ENCODE assay signal across 19 cellular contexts in genomic region chr19:51505904-51506303, GRCh38. TPM values are rescaled to one million over a fixed set of nuclear protein-coding genes. Genes with fewer than 3 reads are reported as not detected.
A peak's percentile ranks its signal among the peaks of the same experiment; 100 is the strongest.
DNase-seq lines count a peak whose midpoint lies in the region; ATAC-seq, FAIRE-seq and TF ChIP-seq lines count a peak whose summit lies in the region.
"Had no signal": no experiment of that assay in that cellular context is flagged by ENCODE, and none has a peak within 500 bp of the region (broad histone marks: within the 10 kb centered on the region; RNA-seq: fewer than 3 reads in every experiment).

No MANE protein-coding gene starts in this region.

- no peak overlapping the region for H3K4me3 ChIP-seq in K562
- H3K4me3 ChIP-seq in testis, result no peak overlapping the region

- H3K4me1 Mint-ChIP-seq in activated naive CD8-positive, alpha-beta T cell treated with anti-CD3 and anti-CD28 coated beads, Interleukin-2, amount 50 U/mL, for 24 hours, result peaks cover 32% of the 10 kb centered on the region
- peaks cover 12% of the 10 kb centered on the region for H3K4me1 Mint-ChIP-seq in activated naive CD8-positive, alpha-beta T cell treated with anti-CD3 and anti-CD28 coated beads for 36 hours
- no peaks in the 10 kb centered on the region for H3K4me1 Mint-ChIP-seq in osteocyte (ENCODE audit: unreplicated experiment)

- TF ChIP-seq RAD21 in K562 (CRISPR knock-in tag; conservative IDR thresholded peaks at IDR 0.05 in 1 of 2, IDR thresholded peaks at IDR 0.05 in 1 of 2), result no peak

- no peak overlapping the region for H3K9ac ChIP-seq in K562 (ENCODE audit: insufficient read depth in 1 of 2, low read depth in 2 of 2, low read length in 2 of 2)

- H3K27ac ChIP-seq in K562 (ENCODE audit: extremely low read depth, low read depth, low read length) (peak overlapping the region; percentile 19; the same call in 2 of the 3 replicates), testis (no peak overlapping the region)

- no peak for TF ChIP-seq CTCF in K562 (IDR thresholded peaks at IDR 0.05 in 2 of 3, conservative IDR thresholded peaks at IDR 0.05 in 1 of 3; ENCODE audit: insufficient read depth in 2 of 3, low read depth in 1 of 3, low read length in 3 of 3)
- TF ChIP-seq CTCF in osteocyte (IDR thresholded peaks at IDR 0.05), result no peak
- no peak for TF ChIP-seq CTCF in testis (IDR thresholded peaks at IDR 0.05)

- H3K27me3 Mint-ChIP-seq in activated naive CD8-positive, alpha-beta T cell treated with anti-CD3 and anti-CD28 coated beads, Interleukin-2, amount 50 U/mL, for 24 hours, result peaks cover 6% of the 10 kb centered on the region
- peaks cover 4% of the 10 kb centered on the region for H3K27me3 Mint-ChIP-seq in activated naive CD8-positive, alpha-beta T cell treated with anti-CD3 and anti-CD28 coated beads for 36 hours
- H3K27me3 Mint-ChIP-seq in osteocyte (ENCODE audit: unreplicated experiment), result no peaks in the 10 kb centered on the region

- FAIRE-seq in K562 (lab: Jason Lieb, UNC), result no peak
- FAIRE-seq: G401.6, GM12892, H54 had no signal

- no peaks in the 10 kb centered on the region for H3K9me1 ChIP-seq in K562 (ENCODE audit: control insufficient read depth, insufficient read depth, low read length)

- no peak overlapping the region for H3K4me2 ChIP-seq in K562 (ENCODE audit: insufficient read depth, low read length)

- no peak for DNase-seq in activated naive CD8-positive, alpha-beta T cell treated with anti-CD3 and anti-CD28 coated beads, Interleukin-2, amount 50 U/mL, for 24 hours
- no peak for DNase-seq in activated naive CD8-positive, alpha-beta T cell treated with anti-CD3 and anti-CD28 coated beads for 36 hours
- no peak for DNase-seq in K562 (ENCODE audit: extremely low read depth in 1 of 4, low spot score in 3 of 4)
- peak; percentile 54 for DNase-seq in osteocyte (ENCODE audit: extremely low spot score, unreplicated experiment)
- no peak for DNase-seq in testis
- no peak for DNase-seq in DMS153 (lab: John Stamatoyannopoulos, UW)
- DNase-seq: C1 segment of cervical spinal cord; Calu3; CD4-positive, alpha-beta memory T cell; COR-L47; DND-41; GOT3; HCEC 1CT had no signal

- peaks cover 13% of the 10 kb centered on the region for H3K9me3 Mint-ChIP-seq in activated naive CD8-positive, alpha-beta T cell treated with anti-CD3 and anti-CD28 coated beads, Interleukin-2, amount 50 U/mL, for 24 hours
- H3K9me3 Mint-ChIP-seq in activated naive CD8-positive, alpha-beta T cell treated with anti-CD3 and anti-CD28 coated beads for 36 hours, result no peaks in the 10 kb centered on the region
- peaks cover 22% of the 10 kb centered on the region for H3K9me3 Mint-ChIP-seq in osteocyte (ENCODE audit: unreplicated experiment)

- peaks cover 2% of the 10 kb centered on the region for H3K36me3 Mint-ChIP-seq in activated naive CD8-positive, alpha-beta T cell treated with anti-CD3 and anti-CD28 coated beads, Interleukin-2, amount 50 U/mL, for 24 hours (ENCODE audit: low read depth)
- no peaks in the 10 kb centered on the region for H3K36me3 Mint-ChIP-seq in activated naive CD8-positive, alpha-beta T cell treated with anti-CD3 and anti-CD28 coated beads for 36 hours
- H3K36me3 Mint-ChIP-seq in osteocyte (ENCODE audit: unreplicated experiment), result no peaks in the 10 kb centered on the region
- H3K36me3 Mint-ChIP-seq: CD4-positive, alpha-beta memory T cell had no signal

- no peak overlapping the region for H3K4me3 Mint-ChIP-seq in activated naive CD8-positive, alpha-beta T cell treated with anti-CD3 and anti-CD28 coated beads, Interleukin-2, amount 50 U/mL, for 24 hours
- H3K4me3 Mint-ChIP-seq in activated naive CD8-positive, alpha-beta T cell treated with anti-CD3 and anti-CD28 coated beads for 36 hours, result no peak overlapping the region
- no peak overlapping the region for H3K4me3 Mint-ChIP-seq in osteocyte (ENCODE audit: unreplicated experiment)
- H3K4me3 Mint-ChIP-seq: CD4-positive, alpha-beta memory T cell had no signal

- CTCF ChIA-PET in K562 (lab: Yijun Ruan, JAX; ENCODE audit: low intra/inter-chr PET ratio), result no interaction called here

- POLR2A ChIA-PET in K562 (lab: Yijun Ruan, JAX), result interaction anchor here (0.6 to 1.0 kb wide), 5 partner anchors 9 to 224 kb away, joined by 3 read pairs; no protein-coding TSS in a partner anchor

- H2AFZ ChIP-seq in K562 (ENCODE audit: low read depth, low read length), result peak overlapping the region; percentile 16

- TF ChIP-seq POLR2A in K562 (conservative IDR thresholded peaks at IDR 0.05), result no peak
- no peak for TF ChIP-seq POLR2A in testis (IDR thresholded peaks at IDR 0.05)

- no peaks in the 10 kb centered on the region for H4K20me1 ChIP-seq in K562 (replicated peaks; ENCODE audit: control insufficient read depth, insufficient read depth, low read length)

- peak; percentile 60 for ATAC-seq in activated naive CD8-positive, alpha-beta T cell treated with anti-CD3 and anti-CD28 coated beads, Interleukin-2, amount 50 U/mL, for 24 hours
- no peak for ATAC-seq in K562

- intact Hi-C loops in K562 (cut with micrococcal nuclease), result no loop called here
- intact Hi-C loops in testis (cut with DNase I; ENCODE audit: low total_unique reads), result no loop called here

- H3K36me3 ChIP-seq in K562 (ENCODE audit: control insufficient read depth, insufficient read depth, low read length) (no peaks in the 10 kb centered on the region), testis (ENCODE audit: low read depth, missing control alignments) (no peaks in the 10 kb centered on the region)

- peaks cover 12% of the 10 kb centered on the region for H3K79me2 ChIP-seq in K562 (ENCODE audit: control insufficient read depth, insufficient read depth, low read length)

- H3K4me1 ChIP-seq in K562 (replicated peaks in 1 of 2; ENCODE audit: control insufficient read depth in 2 of 2, insufficient read depth in 2 of 2, low read length in 2 of 2) (peaks cover 45 to 66% of the 10 kb centered on the region in 2 experiments), testis (no peaks in the 10 kb centered on the region)

- WGBS in K562 (ENCODE audit: insufficient coverage, low coverage, missing lambda C conversion rate), result 53% methylated on average over 3 of the region's 3 CpGs
- 52 to 67% methylated on average over 3 of the region's 3 CpGs for WGBS in testis, 2 donors

- in situ Hi-C loops in K562 (cut with MboI), result no loop called here

- H3K27me3 ChIP-seq in K562 (ENCODE audit: control insufficient read depth in 2 of 2, insufficient read depth in 2 of 2, low read length in 2 of 2) (no peaks in the 10 kb centered on the region), testis (no peaks in the 10 kb centered on the region)

- no peaks in the 10 kb centered on the region; the same call in 1 of the 2 replicates for H3K9me3 ChIP-seq in K562 (replicated peaks; ENCODE audit: control insufficient read depth, insufficient read depth, low read depth, low read length)
- H3K9me3 ChIP-seq in testis, result no peaks in the 10 kb centered on the region

- TF ChIP-seq EP300 in K562 (IDR thresholded peaks at IDR 0.05; ENCODE audit: low read length), result no peak

- no TSS peak for BruUV-seq in K562 (replicated peaks; lab: Mats Ljungman, UMichigan)

- H3K27ac Mint-ChIP-seq in activated naive CD8-positive, alpha-beta T cell treated with anti-CD3 and anti-CD28 coated beads, Interleukin-2, amount 50 U/mL, for 24 hours, result no peak overlapping the region
- no peak overlapping the region for H3K27ac Mint-ChIP-seq in activated naive CD8-positive, alpha-beta T cell treated with anti-CD3 and anti-CD28 coated beads for 36 hours
- no peak overlapping the region for H3K27ac Mint-ChIP-seq in osteocyte (ENCODE audit: unreplicated experiment)
- H3K27ac Mint-ChIP-seq: CD4-positive, alpha-beta memory T cell had no signal

RNA-seq across cellular contexts. Expression of gene SIGLEC12, which starts 4.3 kb away (rescaled TPM):
- under 1 TPM; 0.33 to 0.76 TPM for total RNA-seq in activated naive CD8-positive, alpha-beta T cell treated with anti-CD3 and anti-CD28 coated beads for 36 hours
- 1.7 and 3.3 TPM in 2 replicates for total RNA-seq in K562 (2011; cell fraction: chromatin; rRNA removed; ENCODE audit: low replicate concordance)
- 3.0 TPM in 2 replicates for total RNA-seq in K562 (2011; cell fraction: nucleolus; rRNA removed)
- 2.5 and 2.7 TPM in 2 replicates for total RNA-seq in K562 (2011; cell fraction: nucleoplasm; rRNA removed)
- total RNA-seq in K562 (2014; rRNA removed) (0.45 and 0.69 TPM in 2 replicates), K562 (2014; rRNA removed; fragmentation: Illumina TruSeq; extraction: Trizol) (0.26 and 0.33 TPM in 2 replicates), K562 (2015; rRNA removed; fragmentation: Illumina TruSeq; extraction: Trizol) (0.83 and 0.90 TPM in 2 replicates), K562 (2021) (0.69 and 0.83 TPM in 2 replicates), osteocyte (not detected in 2 replicates), testis (not detected)
- polyA plus RNA-seq in K562 (2011; rRNA removed) (1.3 and 3.1 TPM in 2 replicates), K562 (2014; fragmentation: Illumina TruSeq; extraction: Trizol) (0.61 and 1.3 TPM in 2 replicates), K562 (2014; fragmentation: Nextera tagmentation; extraction: Ambion mirVana) (under 1 TPM; 0.08 to 0.10 TPM), K562 (2014; rRNA removed) (0.54 and 0.85 TPM in 2 replicates), testis (ENCODE audit: insufficient read depth, low read depth, low replicate concordance) (1.0 TPM)
- 1.9 and 2.3 TPM in 2 replicates for polyA plus RNA-seq in K562 (2011; cell fraction: cytosol; rRNA removed)
- polyA plus RNA-seq in K562 (2011; cell fraction: nucleus; rRNA removed), result 7.8 and 9.4 TPM in 2 replicates
- polyA plus RNA-seq in K562 (2012), result 0.90 and 2.6 TPM in 2 replicates
- 2.0 and 2.7 TPM in 2 replicates for polyA minus RNA-seq in K562 (2011; rRNA and poly(A)+ RNA removed)
- polyA minus RNA-seq in K562 (2011; cell fraction: cytosol; rRNA and poly(A)+ RNA removed), result 1.5 TPM in 1 of 2 replicates, not detected in the other
- 2.7 and 6.8 TPM in 2 replicates for polyA minus RNA-seq in K562 (2011; cell fraction: nucleus; rRNA and poly(A)+ RNA removed)
- total RNA-seq: A172; A673; Calu3; CD4-positive, alpha-beta memory T cell had no signal
- polyA plus RNA-seq: BJ; CD4-positive, alpha-beta memory T cell had no signal

RNA-seq across cellular contexts. Expression of gene SIGLEC6, which starts 25.6 kb away (rescaled TPM):
- not detected for total RNA-seq in activated naive CD8-positive, alpha-beta T cell treated with anti-CD3 and anti-CD28 coated beads for 36 hours
- 0.67 TPM in 1 of 2 replicates, not detected in the other for total RNA-seq in K562 (2011; cell fraction: chromatin; rRNA removed; ENCODE audit: low replicate concordance)
- total RNA-seq in K562 (2011; cell fraction: nucleolus; rRNA removed), result 0.26 and 0.67 TPM in 2 replicates
- total RNA-seq in K562 (2011; cell fraction: nucleoplasm; rRNA removed), result 0.46 and 0.51 TPM in 2 replicates
- total RNA-seq in K562 (2014; rRNA removed) (1.00 and 1.0 TPM in 2 replicates), K562 (2014; rRNA removed; fragmentation: Illumina TruSeq; extraction: Trizol) (0.73 TPM in 2 replicates), K562 (2015; rRNA removed; fragmentation: Illumina TruSeq; extraction: Trizol) (17.5 and 21.9 TPM in 2 replicates), K562 (2021) (0.58 and 0.71 TPM in 2 replicates), osteocyte (not detected in 2 replicates), testis (1 to 10 TPM in 1 of 2 donors, under 1 TPM in 1; 0.55 to 1.1 TPM)
- polyA plus RNA-seq in K562 (2011; rRNA removed) (0.57 and 1.8 TPM in 2 replicates), K562 (2014; fragmentation: Illumina TruSeq; extraction: Trizol) (0.59 and 0.65 TPM in 2 replicates), K562 (2014; fragmentation: Nextera tagmentation; extraction: Ambion mirVana) (under 1 TPM; 0.03 to 0.13 TPM), K562 (2014; rRNA removed) (0.77 and 0.81 TPM in 2 replicates), testis (ENCODE audit: insufficient read depth, low read depth, low replicate concordance) (0.29 TPM)
- polyA plus RNA-seq in K562 (2011; cell fraction: cytosol; rRNA removed), result 0.49 and 1.0 TPM in 2 replicates
- polyA plus RNA-seq in K562 (2011; cell fraction: nucleus; rRNA removed), result 1.4 and 2.2 TPM in 2 replicates
- 7.2 and 41.7 TPM in 2 replicates for polyA plus RNA-seq in K562 (2012)
- 0.81 and 1.6 TPM in 2 replicates for polyA minus RNA-seq in K562 (2011; rRNA and poly(A)+ RNA removed)
- not detected in 2 replicates for polyA minus RNA-seq in K562 (2011; cell fraction: cytosol; rRNA and poly(A)+ RNA removed)
- 0.27 and 1.4 TPM in 2 replicates for polyA minus RNA-seq in K562 (2011; cell fraction: nucleus; rRNA and poly(A)+ RNA removed)
- total RNA-seq: A172; A673; Calu3; CD4-positive, alpha-beta memory T cell had no signal
- polyA plus RNA-seq: BJ had no signal

RNA-seq across cellular contexts. Expression of gene CEACAM18, which starts 27.6 kb away (rescaled TPM):
- total RNA-seq in activated naive CD8-positive, alpha-beta T cell treated with anti-CD3 and anti-CD28 coated beads for 36 hours, result not detected
- 0.67 and 0.93 TPM in 2 replicates for total RNA-seq in K562 (2011; cell fraction: chromatin; rRNA removed; ENCODE audit: low replicate concordance)
- total RNA-seq in K562 (2011; cell fraction: nucleolus; rRNA removed), result 0.17 and 0.66 TPM in 2 replicates
- 1.0 and 1.4 TPM in 2 replicates for total RNA-seq in K562 (2011; cell fraction: nucleoplasm; rRNA removed)
- total RNA-seq in K562 (2014; rRNA removed) (0.09 and 0.16 TPM in 2 replicates), K562 (2014; rRNA removed; fragmentation: Illumina TruSeq; extraction: Trizol) (0.22 TPM in 1 of 2 replicates, not detected in the other), K562 (2015; rRNA removed; fragmentation: Illumina TruSeq; extraction: Trizol) (0.18 and 0.23 TPM in 2 replicates), K562 (2021) (0.16 and 0.24 TPM in 2 replicates), osteocyte (not detected in 2 replicates), testis (not detected)
- polyA plus RNA-seq in K562 (2011; rRNA removed) (0.07 and 0.11 TPM in 2 replicates), K562 (2014; fragmentation: Illumina TruSeq; extraction: Trizol) (not detected in 2 replicates), K562 (2014; fragmentation: Nextera tagmentation; extraction: Ambion mirVana) (under 1 TPM in 1 of 2 experiments, not detected in 1; 0.08 TPM), K562 (2014; rRNA removed) (not detected in 2 replicates), testis (ENCODE audit: insufficient read depth, low read depth, low replicate concordance) (not detected)
- polyA plus RNA-seq in K562 (2011; cell fraction: cytosol; rRNA removed), result 0.07 TPM in 1 of 2 replicates, not detected in the other
- polyA plus RNA-seq in K562 (2011; cell fraction: nucleus; rRNA removed), result 0.11 and 0.13 TPM in 2 replicates
- 0.06 and 0.13 TPM in 2 replicates for polyA plus RNA-seq in K562 (2012)
- polyA minus RNA-seq in K562 (2011; rRNA and poly(A)+ RNA removed), result 0.60 TPM in 1 of 2 replicates, not detected in the other
- polyA minus RNA-seq in K562 (2011; cell fraction: cytosol; rRNA and poly(A)+ RNA removed), result not detected in 2 replicates
- 0.56 TPM in 1 of 2 replicates, not detected in the other for polyA minus RNA-seq in K562 (2011; cell fraction: nucleus; rRNA and poly(A)+ RNA removed)
- total RNA-seq: A172; A673; Calu3; CD4-positive, alpha-beta memory T cell had no signal
- polyA plus RNA-seq: BJ; CD4-positive, alpha-beta memory T cell had no signal

RNA-seq across cellular contexts. Expression of gene SIGLEC8, which starts 47.6 kb away (rescaled TPM):
- not detected for total RNA-seq in activated naive CD8-positive, alpha-beta T cell treated with anti-CD3 and anti-CD28 coated beads for 36 hours
- total RNA-seq in K562 (2011; cell fraction: chromatin; rRNA removed; ENCODE audit: low replicate concordance), result 0.65 and 2.4 TPM in 2 replicates
- total RNA-seq in K562 (2011; cell fraction: nucleolus; rRNA removed), result 0.50 and 0.79 TPM in 2 replicates
- total RNA-seq in K562 (2011; cell fraction: nucleoplasm; rRNA removed), result 0.53 and 0.95 TPM in 2 replicates
- total RNA-seq in K562 (2014; rRNA removed) (0.45 and 0.59 TPM in 2 replicates), K562 (2014; rRNA removed; fragmentation: Illumina TruSeq; extraction: Trizol) (0.22 and 0.29 TPM in 2 replicates), K562 (2015; rRNA removed; fragmentation: Illumina TruSeq; extraction: Trizol) (0.45 and 0.65 TPM in 2 replicates), K562 (2021) (0.44 and 0.49 TPM in 2 replicates), osteocyte (not detected in 2 replicates), testis (1 to 10 TPM in 1 of 2 donors, under 1 TPM in 1; 0.31 to 3.1 TPM)
- polyA plus RNA-seq in K562 (2011; rRNA removed) (0.61 and 0.76 TPM in 2 replicates), K562 (2014; fragmentation: Illumina TruSeq; extraction: Trizol) (0.39 and 0.44 TPM in 2 replicates), K562 (2014; fragmentation: Nextera tagmentation; extraction: Ambion mirVana) (under 1 TPM; 0.04 to 0.07 TPM), K562 (2014; rRNA removed) (0.19 and 0.25 TPM in 2 replicates), testis (ENCODE audit: insufficient read depth, low read depth, low replicate concordance) (0.61 TPM)
- polyA plus RNA-seq in K562 (2011; cell fraction: cytosol; rRNA removed), result 0.74 and 1.2 TPM in 2 replicates
- 1.3 and 1.8 TPM in 2 replicates for polyA plus RNA-seq in K562 (2011; cell fraction: nucleus; rRNA removed)
- polyA plus RNA-seq in K562 (2012), result 0.91 and 2.7 TPM in 2 replicates
- polyA minus RNA-seq in K562 (2011; rRNA and poly(A)+ RNA removed), result 0.25 and 0.48 TPM in 2 replicates
- 1.5 TPM in 1 of 2 replicates, not detected in the other for polyA minus RNA-seq in K562 (2011; cell fraction: cytosol; rRNA and poly(A)+ RNA removed)
- polyA minus RNA-seq in K562 (2011; cell fraction: nucleus; rRNA and poly(A)+ RNA removed), result 0.54 TPM in 1 of 2 replicates, not detected in the other
- total RNA-seq: A172; A673; Calu3; CD4-positive, alpha-beta memory T cell had no signal
- polyA plus RNA-seq: BJ; CD4-positive, alpha-beta memory T cell had no signal
